Comparison of ENCODE assay signal across 8 cellular contexts in the genomic region with DNA sequence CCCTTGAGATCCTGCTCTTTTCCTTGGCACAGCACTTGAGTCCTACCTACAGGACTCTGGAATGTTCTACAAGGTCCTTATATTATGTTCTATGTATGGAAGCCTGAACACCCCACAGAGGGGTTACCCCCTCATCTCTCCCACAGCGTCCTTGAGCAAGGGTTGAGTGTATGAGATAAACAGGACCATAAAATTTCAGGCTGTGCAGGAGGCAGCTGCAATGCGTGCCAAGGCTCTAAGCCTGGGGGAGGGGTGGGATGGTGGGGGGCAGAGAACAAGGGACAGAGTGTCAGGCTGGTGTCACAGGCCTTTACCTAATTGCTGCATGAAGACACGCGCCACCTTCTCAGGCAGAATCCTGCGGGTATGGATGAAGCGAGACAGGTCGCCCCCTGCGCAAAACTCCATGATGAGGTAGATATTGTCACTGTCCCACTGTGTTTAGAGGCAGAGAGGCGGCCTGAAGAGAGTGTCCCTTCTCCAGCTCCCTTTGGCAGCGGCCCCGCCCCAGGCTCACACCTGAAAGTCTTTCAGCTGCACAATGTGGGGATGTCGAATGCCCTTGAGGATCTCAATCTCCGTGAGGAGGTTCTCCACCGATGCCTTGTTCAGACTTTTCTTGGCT. TPM values are rescaled to one million over a fixed set of nuclear protein-coding genes. Genes with fewer than 3 reads are reported as not detected.
A peak's percentile ranks its signal among the peaks of the same experiment; 100 is the strongest.
DNase-seq lines count a peak whose midpoint lies in the region; ATAC-seq and TF ChIP-seq lines count a peak whose summit lies in the region.

No MANE protein-coding gene starts in this region.

- no peak for ATAC-seq in GM19467 (IDR thresholded peaks at IDR 0.05; ENCODE audit: unreplicated experiment)
- no peak for ATAC-seq in GM19455 (IDR thresholded peaks at IDR 0.05; ENCODE audit: unreplicated experiment)

- peak overlapping the region; percentile 89 for H3K27ac ChIP-seq in 22Rv1
- no peak overlapping the region for H3K27ac ChIP-seq in breast epithelium

- H3K36me3 Mint-ChIP-seq in HFFc6 (ENCODE audit: low read depth) (no peaks in the 10 kb centered on the region), mesothelial cell of epicardium (peaks cover 4% of the 10 kb centered on the region)

- no peaks in the 10 kb centered on the region; the same call in 1 of the 2 replicates for H3K27me3 Mint-ChIP-seq in HFFc6 (ENCODE audit: insufficient read depth)
- no peaks in the 10 kb centered on the region for H3K27me3 Mint-ChIP-seq in mesothelial cell of epicardium (ENCODE audit: low read depth)

- TF ChIP-seq POLR2A in breast epithelium (IDR thresholded peaks at IDR 0.05) = no peak

- H3K9me3 Mint-ChIP-seq in HFFc6 (no peaks in the 10 kb centered on the region), mesothelial cell of epicardium (no peaks in the 10 kb centered on the region)

- H3K4me3 Mint-ChIP-seq in HFFc6 = peak overlapping the region; percentile 94
- peak overlapping the region; percentile 94 for H3K4me3 Mint-ChIP-seq in mesothelial cell of epicardium

- H3K36me3 ChIP-seq in breast epithelium = no peaks in the 10 kb centered on the region

- no peaks in the 10 kb centered on the region for H3K27me3 ChIP-seq in breast epithelium

- DNase-seq in HFFc6 = no peak
- no peak for DNase-seq in breast epithelium (ENCODE audit: low spot score in 2 of 2)
- no peak for DNase-seq in mesothelial cell of epicardium (ENCODE audit: low spot score in 2 of 2, unreplicated experiment in 2 of 2)
- no peak for DNase-seq in SW 1271 (lab: John Stamatoyannopoulos, UW)
- DNase-seq in retina = no peak

- TF ChIP-seq CTCF in 22Rv1 (IDR thresholded peaks at IDR 0.05) (no peak), HFFc6 (IDR thresholded peaks at IDR 0.05) (no peak), breast epithelium (IDR thresholded peaks at IDR 0.05) (no peak), mesothelial cell of epicardium (IDR thresholded peaks at IDR 0.05; ENCODE audit: unreplicated experiment) (no peak)

- intact Hi-C loops in breast epithelium (cut with DNase I; ENCODE audit: low total_unique reads) = no loop called here

- H3K4me3 ChIP-seq in breast epithelium = peak overlapping the region; percentile 87 to 94 (median 89)

- H3K27ac Mint-ChIP-seq in HFFc6 (no peak overlapping the region), mesothelial cell of epicardium (no peak overlapping the region)

- H3K4me1 ChIP-seq in breast epithelium = peaks cover 0 to 12% of the 10 kb centered on the region in 2 donors

- H3K4me1 Mint-ChIP-seq in HFFc6 (ENCODE audit: low read depth) (peaks cover 17% of the 10 kb centered on the region; the same call in 1 of the 2 replicates), mesothelial cell of epicardium (peaks cover 15% of the 10 kb centered on the region)

- no peaks in the 10 kb centered on the region for H3K9me3 ChIP-seq in breast epithelium

RNA-seq across cellular contexts. Expression of gene ULK3, which starts 1.1 kb away (rescaled TPM):
- 10 to 100 TPM; 12.5 to 18.9 (median 16.1) TPM for total RNA-seq in HFFc6 (2021; fragmentation: NEBNext Ultra II Directional; extraction: Animal tissue kit (Norgen Biotek cat#: 25700))
- total RNA-seq in breast epithelium (10 to 100 TPM; 28.3 to 48.8 (median 48.0) TPM), mesothelial cell of epicardium (30.9 to 34.8 TPM (median 32.6 TPM) in 3 replicates)

RNA-seq across cellular contexts. Expression of gene CPLX3, which starts 15.4 kb away (rescaled TPM):
- total RNA-seq in HFFc6 (2021; fragmentation: NEBNext Ultra II Directional; extraction: Animal tissue kit (Norgen Biotek cat#: 25700)) = under 1 TPM in 1 of 6 experiments, not detected in 5; 0.09 TPM
- total RNA-seq in breast epithelium (under 1 TPM in 1 of 3 donors, not detected in 2; 0.66 TPM), mesothelial cell of epicardium (0.14 TPM in 1 of 3 replicates, not detected in the others)

RNA-seq across cellular contexts. Expression of gene LMAN1L, which starts 29.2 kb away (rescaled TPM):
- not detected for total RNA-seq in HFFc6 (2021; fragmentation: NEBNext Ultra II Directional; extraction: Animal tissue kit (Norgen Biotek cat#: 25700))
- total RNA-seq in breast epithelium = under 1 TPM in 1 of 3 donors, not detected in 2; 0.15 TPM
- 0.16 to 0.65 TPM (median 0.35 TPM) in 3 replicates for total RNA-seq in mesothelial cell of epicardium

RNA-seq across cellular contexts. Expression of gene SCAMP2, which starts 31.3 kb away (rescaled TPM):
- total RNA-seq in HFFc6 (2021; fragmentation: NEBNext Ultra II Directional; extraction: Animal tissue kit (Norgen Biotek cat#: 25700)) = 10 to 100 TPM; 70.1 to 86.1 (median 75.9) TPM
- total RNA-seq in breast epithelium (10 to 100 TPM; 49.5 to 71.4 (median 69.4) TPM), mesothelial cell of epicardium (45.6 to 48.4 TPM (median 48.3 TPM) in 3 replicates)

RNA-seq across cellular contexts. Expression of gene MPI, which starts 48.0 kb away (rescaled TPM):
- total RNA-seq in HFFc6 (2021; fragmentation: NEBNext Ultra II Directional; extraction: Animal tissue kit (Norgen Biotek cat#: 25700)) = 10 to 100 TPM; 32.3 to 43.0 (median 35.4) TPM
- total RNA-seq in breast epithelium (10 to 100 TPM; 42.7 to 70.1 (median 48.3) TPM), mesothelial cell of epicardium (42.0 to 46.4 TPM (median 43.3 TPM) in 3 replicates)
